23 cellular contexts compared by ENCODE assay signal in the genomic region with DNA sequence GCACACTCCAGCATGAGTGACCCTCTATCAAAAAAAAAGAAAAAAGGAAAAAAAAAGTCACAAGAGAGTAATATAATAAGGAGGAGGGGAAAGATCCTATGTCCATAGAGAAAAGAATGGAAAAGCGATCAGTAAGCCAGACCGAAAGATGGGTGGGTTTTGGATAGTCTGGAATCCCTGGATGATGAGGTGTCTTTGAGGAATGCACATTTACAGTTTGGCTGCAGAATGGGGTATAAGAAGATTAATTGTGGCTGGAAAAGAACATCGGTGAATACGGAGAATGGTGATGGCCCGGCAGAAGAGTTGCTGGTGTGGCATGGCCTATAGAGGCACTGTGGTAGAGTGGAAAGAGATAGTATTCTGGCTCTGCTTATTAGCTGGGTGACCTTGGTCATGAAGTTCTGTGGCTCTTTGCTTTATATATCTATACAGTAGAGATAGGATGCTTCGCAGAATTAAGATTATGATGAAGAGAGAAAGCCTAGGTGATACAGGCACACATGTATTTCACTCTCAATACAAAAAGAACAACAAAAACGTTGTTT.
DNase-seq lines count a peak whose midpoint lies in the region; ATAC-seq, FAIRE-seq and TF ChIP-seq lines count a peak whose summit lies in the region.
"Had no signal": no experiment of that assay in that cellular context is flagged by ENCODE, and none has a peak within 500 bp of the region (broad histone marks: within the 10 kb centered on the region; RNA-seq: fewer than 3 reads in every experiment).

No MANE protein-coding gene starts in this region.

- WGBS in trophoblast cell (ENCODE audit: extremely low coverage, insufficient coverage, insufficient read length), result no CpG with 5 or more reads among the region's 7 CpGs

- H3K9me3 ChIP-seq in left ventricle myocardium inferior (replicated peaks) (no peaks in the 10 kb centered on the region), right atrium auricular region (no peaks in the 10 kb centered on the region), astrocyte (ENCODE audit: insufficient read depth, low read depth, low read length) (no peaks in the 10 kb centered on the region), trophoblast cell (ENCODE audit: insufficient read depth, low read depth, low read length) (no peaks in the 10 kb centered on the region)
- H3K9me3 ChIP-seq: Caco-2 had no signal

- H3K4me1 ChIP-seq in left ventricle myocardium inferior (peaks cover 86% of the 10 kb centered on the region), right atrium auricular region (peaks cover 0 to 56% of the 10 kb centered on the region in 2 donors), astrocyte (ENCODE audit: insufficient read depth, low read length) (peaks cover 6% of the 10 kb centered on the region), trophoblast cell (ENCODE audit: control insufficient read depth in 1 of 2, insufficient read depth in 2 of 2, low read length in 2 of 2) (peaks cover 4% of the 10 kb centered on the region in 2 experiments)

- H3K36me3 ChIP-seq in left ventricle myocardium inferior, result no peaks in the 10 kb centered on the region
- H3K36me3 ChIP-seq in right atrium auricular region, result no peaks in the 10 kb centered on the region
- H3K36me3 ChIP-seq in astrocyte (ENCODE audit: insufficient read depth, low read length), result no peaks in the 10 kb centered on the region
- H3K36me3 ChIP-seq in trophoblast cell (ENCODE audit: control insufficient read depth in 1 of 2, insufficient read depth in 2 of 2, low read length in 2 of 2), result no peaks in the 10 kb centered on the region

- H3K27me3 Mint-ChIP-seq in astrocyte (ENCODE audit: low read depth, unreplicated experiment), result no peaks in the 10 kb centered on the region
- H3K27me3 Mint-ChIP-seq: IgD-negative memory B cell had no signal

- no peaks in the 10 kb centered on the region for H3K9me3 Mint-ChIP-seq in astrocyte (ENCODE audit: unreplicated experiment)
- H3K9me3 Mint-ChIP-seq: CD8-positive, alpha-beta T cell; IgD-negative memory B cell had no signal

- intact Hi-C loops in left ventricle myocardium inferior (cut with micrococcal nuclease) (no loop called here), left colon (cut with DNase I, micrococcal nuclease) (no loop called here)

- H3K9ac ChIP-seq in astrocyte (ENCODE audit: low read length) (no peak overlapping the region), trophoblast cell (ENCODE audit: low read length) (no peak overlapping the region)
- H3K9ac ChIP-seq: BLaER1 treated with 17β-estradiol and CSF1 and Interleukin-3, amounts not matched to agents 10 nM and 100 nM; KMS-11 had no signal

- H4K20me1 ChIP-seq in astrocyte (ENCODE audit: insufficient read depth, low read length), result peaks cover 39% of the 10 kb centered on the region

- peak overlapping the region; percentile 58 for H3K27ac ChIP-seq in left ventricle myocardium inferior (replicated peaks)
- no peak overlapping the region for H3K27ac ChIP-seq in right atrium auricular region
- H3K27ac ChIP-seq in astrocyte (ENCODE audit: low read depth, low read length), result no peak overlapping the region
- no peak overlapping the region for H3K27ac ChIP-seq in trophoblast cell (ENCODE audit: low read depth, low read length)
- H3K27ac ChIP-seq: HL-60, KMS-11 had no signal

- no peak overlapping the region for H4K12ac ChIP-seq in trophoblast cell (ENCODE audit: low read depth, low read length)

- no peak overlapping the region for H4K91ac ChIP-seq in trophoblast cell (ENCODE audit: low read depth, low read length)

- H2AFZ ChIP-seq in astrocyte (ENCODE audit: low read depth, low read length) (no peak overlapping the region), trophoblast cell (ENCODE audit: insufficient read depth, low read length, poor library complexity) (no peak overlapping the region)

- H3K79me1 ChIP-seq in trophoblast cell (ENCODE audit: low read length), result no peaks in the 10 kb centered on the region

- H2AK5ac ChIP-seq in trophoblast cell (ENCODE audit: low read length), result no peak overlapping the region

- no peak overlapping the region for H2BK120ac ChIP-seq in trophoblast cell (ENCODE audit: insufficient read depth, low read length, poor library complexity)

- no peak for FAIRE-seq in astrocyte (lab: Jason Lieb, UNC)
- FAIRE-seq: G401.6, GM12878, H1 had no signal

- H3K79me2 ChIP-seq in astrocyte (ENCODE audit: insufficient read depth, low read length), result peaks cover 27% of the 10 kb centered on the region
- H3K79me2 ChIP-seq in trophoblast cell (ENCODE audit: control insufficient read depth, insufficient read depth, low read length, poor library complexity), result no peaks in the 10 kb centered on the region

- H3K4me1 Mint-ChIP-seq in astrocyte (ENCODE audit: low read depth, unreplicated experiment), result peaks cover 16% of the 10 kb centered on the region

- H2BK5ac ChIP-seq in trophoblast cell (ENCODE audit: low read depth, low read length, poor library complexity), result no peak overlapping the region

- H3K27ac Mint-ChIP-seq in astrocyte (ENCODE audit: unreplicated experiment), result no peak overlapping the region

- no peak overlapping the region for H3K4me3 Mint-ChIP-seq in astrocyte (ENCODE audit: unreplicated experiment)
- H3K4me3 Mint-ChIP-seq: CD8-positive, alpha-beta T cell; IgD-negative memory B cell had no signal

- no peak for DNase-seq in left ventricle myocardium inferior
- DNase-seq in right atrium auricular region (ENCODE audit: low spot score), result no peak
- peak; percentile 73 for DNase-seq in astrocyte (ENCODE audit: low read depth)
- no peak for DNase-seq in trophoblast cell
- DNase-seq in NCI-H510A (lab: John Stamatoyannopoulos, UW), result no peak
- no peak for DNase-seq in left colon
- DNase-seq in kidney glomerular epithelial cell (lab: John Stamatoyannopoulos, UW), result no peak
- DNase-seq: Caco-2; CD8-positive, alpha-beta T cell; HCEC 1CT; MM.1S; NCI-H2029; NCI-H2227 treated with DMSO at 0.1 percent for 48 hours; NCI-H69; RPMI8226; SHP77 had no signal

- no peak overlapping the region for H3K4ac ChIP-seq in trophoblast cell (ENCODE audit: low read depth, low read length)

- H3K14ac ChIP-seq in trophoblast cell (ENCODE audit: low read length), result no peak overlapping the region

- no peak for ATAC-seq in left colon
- ATAC-seq: CD8-positive, alpha-beta T cell; GM12878 had no signal

- H3K4me2 ChIP-seq in astrocyte (ENCODE audit: low read length) (peak overlapping the region; percentile 15), trophoblast cell (ENCODE audit: low read length) (no peak overlapping the region)
- H3K4me2 ChIP-seq: KMS-11 had no signal

- H3K36me3 Mint-ChIP-seq in astrocyte (ENCODE audit: low read depth, unreplicated experiment), result peaks cover 8% of the 10 kb centered on the region
- H3K36me3 Mint-ChIP-seq: IgD-negative memory B cell had no signal

- no peak overlapping the region for H3K4me3 ChIP-seq in left ventricle myocardium inferior
- no peak overlapping the region for H3K4me3 ChIP-seq in right atrium auricular region
- H3K4me3 ChIP-seq in astrocyte (ENCODE audit: insufficient read depth, low read depth, low read length), result no peak overlapping the region
- H3K4me3 ChIP-seq in trophoblast cell (ENCODE audit: low read depth, low read length), result no peak overlapping the region
- H3K4me3 ChIP-seq: BLaER1 treated with 17β-estradiol and CSF1 and Interleukin-3, amounts not matched to agents 10 nM and 100 nM; GM12878 had no signal

- no peak overlapping the region for H3K23ac ChIP-seq in trophoblast cell (ENCODE audit: low read length)

- H3K18ac ChIP-seq in trophoblast cell (ENCODE audit: low read length), result peak overlapping the region; percentile 46

- H3K27me3 ChIP-seq in left ventricle myocardium inferior (ENCODE audit: low read depth) (no peaks in the 10 kb centered on the region), right atrium auricular region (no peaks in the 10 kb centered on the region), astrocyte (ENCODE audit: insufficient read depth, low read length) (no peaks in the 10 kb centered on the region), trophoblast cell (ENCODE audit: insufficient read depth, low read length) (no peaks in the 10 kb centered on the region)
- H3K27me3 ChIP-seq: BLaER1 treated with 17β-estradiol and CSF1 and Interleukin-3, amounts not matched to agents 10 nM and 100 nM had no signal

- no peak overlapping the region for H2BK12ac ChIP-seq in trophoblast cell (ENCODE audit: low read length)

- H4K8ac ChIP-seq in trophoblast cell (ENCODE audit: low read depth, low read length), result no peak overlapping the region

- TF ChIP-seq CTCF in left ventricle myocardium inferior (IDR thresholded peaks at IDR 0.05; ENCODE audit: borderline replicate concordance) (no peak), right atrium auricular region (IDR thresholded peaks at IDR 0.05) (no peak), astrocyte (IDR thresholded peaks at IDR 0.05; ENCODE audit: insufficient read depth, low read depth, low read length) (no peak)
